ENCODE assay signal across 9 cellular contexts in genomic region chr17:40598021-40598927, GRCh38. TPM values are rescaled to one million over a fixed set of nuclear protein-coding genes. Genes with fewer than 3 reads are reported as not detected.
DNase-seq lines count a peak whose midpoint lies in the region; ATAC-seq and TF ChIP-seq lines count a peak whose summit lies in the region.
"Had no signal": no experiment of that assay in that cellular context is flagged by ENCODE, and none has a peak within 500 bp of the region (broad histone marks: within the 10 kb centered on the region; RNA-seq: fewer than 3 reads in every experiment).

No MANE protein-coding gene starts in this region.

- no peak for TF ChIP-seq CTCF in Peyer's patch (IDR thresholded peaks at IDR 0.05)
- TF ChIP-seq CTCF in osteocyte (IDR thresholded peaks at IDR 0.05): no peak
- TF ChIP-seq CTCF in thoracic aorta (IDR thresholded peaks at IDR 0.05): no peak

- H2BK15ac ChIP-seq in mesendoderm (replicated peaks; ENCODE audit: low read depth): no peak overlapping the region

- no peak for TF ChIP-seq POLR2A in Peyer's patch (IDR thresholded peaks at IDR 0.05)

- WGBS in mesendoderm (ENCODE audit: extremely low coverage, insufficient coverage, low lambda C conversion rate): no CpG with 5 or more reads among the region's 16 CpGs

- H3K79me1 ChIP-seq in mesendoderm (ENCODE audit: low read length): no peaks in the 10 kb centered on the region

- no peak overlapping the region for H4K5ac ChIP-seq in mesendoderm (ENCODE audit: low read length)

- no peak overlapping the region for H3K56ac ChIP-seq in mesendoderm (ENCODE audit: low read length)

- DNase-seq in Peyer's patch (peak in 2 of 3 donors; percentile 60 to 64), osteocyte (ENCODE audit: extremely low spot score, unreplicated experiment) (peak; percentile 54), thoracic aorta (ENCODE audit: low spot score) (no peak), NCI-H510A treated with DMSO at 0.1 percent for 48 hours (lab: John Stamatoyannopoulos, UW) (no peak), mesendoderm (no peak), hippocampal formation (lab: John Stamatoyannopoulos, UW) (no peak)
- DNase-seq in activated T-helper 9 cell treated with anti-CD3 and anti-CD28 coated beads, Interleukin-2, amount 50 U/mL, for 16 hours (ENCODE audit: low read depth): peak; percentile 78
- DNase-seq: NCI-H1694 had no signal

- no peak overlapping the region for H3K4me2 ChIP-seq in mesendoderm (ENCODE audit: low read length)

- H3K4ac ChIP-seq in mesendoderm (ENCODE audit: low read depth, low read length): no peak overlapping the region

- H3K4me3 ChIP-seq in Peyer's patch (no peak overlapping the region), thoracic aorta (peak overlapping the region; percentile 51), mesendoderm (ENCODE audit: low read length) (no peak overlapping the region)

- H3K23ac ChIP-seq in mesendoderm (ENCODE audit: low read length): no peak overlapping the region

- H3K79me2 ChIP-seq in mesendoderm (ENCODE audit: control insufficient read depth, insufficient read depth, low read length): no peaks in the 10 kb centered on the region

- H3K9me3 ChIP-seq in Peyer's patch: no peaks in the 10 kb centered on the region
- no peaks in the 10 kb centered on the region for H3K9me3 ChIP-seq in thoracic aorta

- H4K8ac ChIP-seq in mesendoderm (ENCODE audit: low read depth, low read length): no peak overlapping the region

- peaks cover 20% of the 10 kb centered on the region for H3K27me3 Mint-ChIP-seq in osteocyte (ENCODE audit: unreplicated experiment)

- H3K9ac ChIP-seq in mesendoderm (ENCODE audit: low read length): no peak overlapping the region

- H3K27ac ChIP-seq in Peyer's patch (peak overlapping the region; percentile 44 to 83 (median 66)), thoracic aorta (peak overlapping the region in 1 of 2 donors; percentile 19), mesendoderm (ENCODE audit: low read depth, low read length) (no peak overlapping the region)

- H3K27ac Mint-ChIP-seq in osteocyte (ENCODE audit: unreplicated experiment): no peak overlapping the region

- no peak overlapping the region for H2BK120ac ChIP-seq in mesendoderm (ENCODE audit: low read depth, low read length)

- ATAC-seq in thoracic aorta (ENCODE audit: insufficient number of reproducible peaks, low FRiP score, low read depth): no peak
- ATAC-seq in GM21367 (IDR thresholded peaks at IDR 0.05; ENCODE audit: unreplicated experiment): no peak

- H3K36me3 ChIP-seq in Peyer's patch: no peaks in the 10 kb centered on the region
- no peaks in the 10 kb centered on the region for H3K36me3 ChIP-seq in thoracic aorta
- no peaks in the 10 kb centered on the region for H3K36me3 ChIP-seq in mesendoderm (ENCODE audit: control insufficient read depth, insufficient read depth, low read length)

- no peaks in the 10 kb centered on the region for H3K27me3 ChIP-seq in Peyer's patch
- H3K27me3 ChIP-seq in thoracic aorta (replicated peaks; ENCODE audit: insufficient read depth): no peaks in the 10 kb centered on the region
- H3K27me3 ChIP-seq in mesendoderm (ENCODE audit: insufficient read depth, low read length, poor library complexity): no peaks in the 10 kb centered on the region

- peaks cover 0 to 19% (median 4%) of the 10 kb centered on the region in 4 donors for H3K4me1 ChIP-seq in Peyer's patch
- peaks cover 0 to 5% of the 10 kb centered on the region in 2 donors for H3K4me1 ChIP-seq in thoracic aorta (ENCODE audit: control insufficient read depth in 1 of 2, low read depth in 2 of 2)
- no peaks in the 10 kb centered on the region for H3K4me1 ChIP-seq in mesendoderm (ENCODE audit: control insufficient read depth, low read depth, low read length)

- no peak overlapping the region for H3K4me3 Mint-ChIP-seq in osteocyte (ENCODE audit: unreplicated experiment)

- H2BK5ac ChIP-seq in mesendoderm (ENCODE audit: low read length): no peak overlapping the region

- no peak overlapping the region for H2AK5ac ChIP-seq in mesendoderm (ENCODE audit: low read length)

- no peaks in the 10 kb centered on the region for H3K36me3 Mint-ChIP-seq in osteocyte (ENCODE audit: unreplicated experiment)

- peaks cover 2% of the 10 kb centered on the region for H3K4me1 Mint-ChIP-seq in osteocyte (ENCODE audit: unreplicated experiment)

- no peaks in the 10 kb centered on the region for H3K9me3 Mint-ChIP-seq in osteocyte (ENCODE audit: unreplicated experiment)

- H3K18ac ChIP-seq in mesendoderm (ENCODE audit: low read length): no peak overlapping the region

RNA-seq across cellular contexts. Expression of gene CCR7, which starts 33.0 kb away (rescaled TPM):
- total RNA-seq in Peyer's patch (10 to 100 TPM in 1 of 4 donors, 1 to 10 TPM in 1, not detected in 2; 3.1 to 22.3 TPM), osteocyte (0.21 TPM in 1 of 2 replicates, not detected in the other), thoracic aorta (not detected)
- 3.8 TPM for polyA plus RNA-seq in mesendoderm (2013, experiment 1 of 2)
- polyA plus RNA-seq in mesendoderm (2013, experiment 2 of 2): 3.8 TPM

RNA-seq across cellular contexts. Expression of gene SMARCE1, which starts 49.3 kb away (rescaled TPM):
- total RNA-seq in Peyer's patch (100 to 1,000 TPM in 1 of 4 donors, 10 to 100 TPM in 3; 46.7 to 133 (median 71.6) TPM), osteocyte (137 and 145 TPM in 2 replicates), thoracic aorta (10 to 100 TPM; 55.9 to 84.3 TPM)
- polyA plus RNA-seq in mesendoderm (2013, experiment 1 of 2): 143 TPM
- polyA plus RNA-seq in mesendoderm (2013, experiment 2 of 2): 146 TPM

Comparison
In these comparisons a context has a peak if more than half of its experiments do, and no peak if none do; other contexts are left out.
1. DNase-seq: peak in Peyer's patch (2 of 3), activated T-helper 9 cell treated with anti-CD3 and anti-CD28 coated beads, Interleukin-2, amount 50 U/mL, for 16 hours (single experiment) and osteocyte (single experiment); none in thoracic aorta (single experiment), NCI-H510A treated with DMSO at 0.1 percent for 48 hours (single experiment), mesendoderm (single experiment) and hippocampal formation (0 of 2).